In the genomic region with DNA sequence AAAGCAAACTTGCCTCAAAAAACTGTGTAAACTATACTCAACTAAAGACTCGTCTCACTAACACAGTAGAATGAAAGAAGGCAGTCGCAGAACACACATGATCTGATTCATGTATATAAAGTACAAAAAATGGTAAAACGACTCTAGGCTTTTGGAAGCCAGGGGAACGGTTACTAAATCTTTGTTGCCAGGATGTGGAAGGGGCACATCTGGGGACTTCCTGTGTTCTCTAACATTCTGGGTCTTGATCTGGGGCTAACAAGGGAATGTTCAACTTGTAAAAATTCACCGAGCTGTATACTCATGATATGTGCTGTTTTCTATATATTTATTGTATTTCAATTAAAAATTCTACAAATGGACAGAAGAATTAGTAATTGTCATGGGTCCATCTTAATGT, we compare ENCODE assay signal across 2 cellular contexts.
TF ChIP-seq lines count a peak whose summit lies in the region.

No MANE protein-coding gene starts in this region.

TF ChIP-seq in K562, 482 proteins besides CTCF, POLR2A, EP300 and RAD21 (continues in another document):
- TF ChIP-seq ZNF584 (CRISPR knock-in tag; IDR thresholded peaks at IDR 0.05; ENCODE audit: low read depth) (no peak), FUS (optimal IDR thresholded peaks at IDR 0.05; ENCODE audit: low read depth, low read length) (no peak), HNRNPUL1 (IDR thresholded peaks at IDR 0.05; ENCODE audit: low read length) (no peak), EZH2 (IDR thresholded peaks at IDR 0.05; ENCODE audit: borderline replicate concordance, low read depth, low read length) (no peak), RREB1 (CRISPR knock-in tag; IDR thresholded peaks at IDR 0.05) (no peak), EP400 (IDR thresholded peaks at IDR 0.05) (no peak), PTBP1 (IDR thresholded peaks at IDR 0.05; ENCODE audit: low read depth, low read length) (no peak), IFI16 (CRISPR knock-in tag; IDR thresholded peaks at IDR 0.05) (no peak), TAF1 (IDR thresholded peaks at IDR 0.05; ENCODE audit: control insufficient read depth, extremely low read depth, insufficient read depth, low read length, severe bottlenecking) (no peak), MAZ (CRISPR knock-in tag; conservative IDR thresholded peaks at IDR 0.05 in 1 of 2, IDR thresholded peaks at IDR 0.05 in 1 of 2) (no peak), MBD2 (IDR thresholded peaks at IDR 0.05; ENCODE audit: borderline replicate concordance, low read depth) (no peak), ZBTB12 (CRISPR knock-in tag; IDR thresholded peaks at IDR 0.05) (no peak), ESRRA (IDR thresholded peaks at IDR 0.05; ENCODE audit: borderline replicate concordance, low read depth) (no peak), ZNF224 (CRISPR knock-in tag; IDR thresholded peaks at IDR 0.05) (no peak), RBM22 (IDR thresholded peaks at IDR 0.05; ENCODE audit: low read depth, low read length, poor library complexity, severe bottlenecking) (no peak)
- TF ChIP-seq, protein P1, sequence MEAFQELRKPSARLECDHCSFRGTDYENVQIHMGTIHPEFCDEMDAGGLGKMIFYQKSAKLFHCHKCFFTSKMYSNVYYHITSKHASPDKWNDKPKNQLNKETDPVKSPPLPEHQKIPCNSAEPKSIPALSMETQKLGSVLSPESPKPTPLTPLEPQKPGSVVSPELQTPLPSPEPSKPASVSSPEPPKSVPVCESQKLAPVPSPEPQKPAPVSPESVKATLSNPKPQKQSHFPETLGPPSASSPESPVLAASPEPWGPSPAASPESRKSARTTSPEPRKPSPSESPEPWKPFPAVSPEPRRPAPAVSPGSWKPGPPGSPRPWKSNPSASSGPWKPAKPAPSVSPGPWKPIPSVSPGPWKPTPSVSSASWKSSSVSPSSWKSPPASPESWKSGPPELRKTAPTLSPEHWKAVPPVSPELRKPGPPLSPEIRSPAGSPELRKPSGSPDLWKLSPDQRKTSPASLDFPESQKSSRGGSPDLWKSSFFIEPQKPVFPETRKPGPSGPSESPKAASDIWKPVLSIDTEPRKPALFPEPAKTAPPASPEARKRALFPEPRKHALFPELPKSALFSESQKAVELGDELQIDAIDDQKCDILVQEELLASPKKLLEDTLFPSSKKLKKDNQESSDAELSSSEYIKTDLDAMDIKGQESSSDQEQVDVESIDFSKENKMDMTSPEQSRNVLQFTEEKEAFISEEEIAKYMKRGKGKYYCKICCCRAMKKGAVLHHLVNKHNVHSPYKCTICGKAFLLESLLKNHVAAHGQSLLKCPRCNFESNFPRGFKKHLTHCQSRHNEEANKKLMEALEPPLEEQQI (IDR thresholded peaks at IDR 0.05) = no peak

TF ChIP-seq in GM12891, 5 proteins besides CTCF, POLR2A, EP300 and RAD21:
- TF ChIP-seq PAX5 (IDR thresholded peaks at IDR 0.05; ENCODE audit: insufficient read depth, low read length, severe bottlenecking) = no peak
- no peak for TF ChIP-seq POLR2AphosphoS5 (IDR thresholded peaks at IDR 0.05; ENCODE audit: low read depth, low read length)
- TF ChIP-seq POU2F2 (IDR thresholded peaks at IDR 0.05; ENCODE audit: low read depth, low read length) = no peak
- no peak for TF ChIP-seq TAF1 (IDR thresholded peaks at IDR 0.05; ENCODE audit: low read depth, low read length)
- TF ChIP-seq SPI1 (IDR thresholded peaks at IDR 0.05; ENCODE audit: low read depth, low read length) = no peak
